Comparison of ENCODE assay signal across 1 cellular context in the genomic region with DNA sequence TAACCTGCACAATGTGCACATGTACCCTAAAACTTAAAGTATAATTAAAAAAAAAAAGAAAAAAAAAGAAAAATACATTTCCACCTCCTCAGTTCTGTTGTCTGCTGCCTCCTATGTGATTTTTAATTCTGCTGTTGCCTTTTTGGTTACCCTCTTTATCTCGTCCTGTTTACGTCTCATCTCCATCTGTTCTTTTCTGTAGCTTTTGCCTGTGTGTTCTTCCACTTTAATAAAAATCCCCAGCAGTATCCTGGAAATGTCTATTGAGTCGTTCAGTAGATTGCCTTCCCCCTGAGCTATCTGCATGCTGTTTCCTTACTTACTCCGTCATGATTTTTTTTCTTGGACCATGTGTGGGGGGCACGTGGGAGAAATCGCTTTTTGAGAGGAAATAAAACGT.
TF ChIP-seq lines count a peak whose summit lies in the region.

No MANE protein-coding gene starts in this region.

TF ChIP-seq in GM23338, 12 proteins besides CTCF, POLR2A, EP300 and RAD21 (continued from another document):
- TF ChIP-seq, protein P1, sequence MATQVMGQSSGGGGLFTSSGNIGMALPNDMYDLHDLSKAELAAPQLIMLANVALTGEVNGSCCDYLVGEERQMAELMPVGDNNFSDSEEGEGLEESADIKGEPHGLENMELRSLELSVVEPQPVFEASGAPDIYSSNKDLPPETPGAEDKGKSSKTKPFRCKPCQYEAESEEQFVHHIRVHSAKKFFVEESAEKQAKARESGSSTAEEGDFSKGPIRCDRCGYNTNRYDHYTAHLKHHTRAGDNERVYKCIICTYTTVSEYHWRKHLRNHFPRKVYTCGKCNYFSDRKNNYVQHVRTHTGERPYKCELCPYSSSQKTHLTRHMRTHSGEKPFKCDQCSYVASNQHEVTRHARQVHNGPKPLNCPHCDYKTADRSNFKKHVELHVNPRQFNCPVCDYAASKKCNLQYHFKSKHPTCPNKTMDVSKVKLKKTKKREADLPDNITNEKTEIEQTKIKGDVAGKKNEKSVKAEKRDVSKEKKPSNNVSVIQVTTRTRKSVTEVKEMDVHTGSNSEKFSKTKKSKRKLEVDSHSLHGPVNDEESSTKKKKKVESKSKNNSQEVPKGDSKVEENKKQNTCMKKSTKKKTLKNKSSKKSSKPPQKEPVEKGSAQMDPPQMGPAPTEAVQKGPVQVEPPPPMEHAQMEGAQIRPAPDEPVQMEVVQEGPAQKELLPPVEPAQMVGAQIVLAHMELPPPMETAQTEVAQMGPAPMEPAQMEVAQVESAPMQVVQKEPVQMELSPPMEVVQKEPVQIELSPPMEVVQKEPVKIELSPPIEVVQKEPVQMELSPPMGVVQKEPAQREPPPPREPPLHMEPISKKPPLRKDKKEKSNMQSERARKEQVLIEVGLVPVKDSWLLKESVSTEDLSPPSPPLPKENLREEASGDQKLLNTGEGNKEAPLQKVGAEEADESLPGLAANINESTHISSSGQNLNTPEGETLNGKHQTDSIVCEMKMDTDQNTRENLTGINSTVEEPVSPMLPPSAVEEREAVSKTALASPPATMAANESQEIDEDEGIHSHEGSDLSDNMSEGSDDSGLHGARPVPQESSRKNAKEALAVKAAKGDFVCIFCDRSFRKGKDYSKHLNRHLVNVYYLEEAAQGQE (IDR thresholded peaks at IDR 0.05; ENCODE audit: unreplicated experiment): no peak
- TF ChIP-seq ZNF331 (CRISPR knock-in tag; IDR thresholded peaks at IDR 0.05; ENCODE audit: low read depth): no peak
- no peak for TF ChIP-seq CREB1 (CRISPR knock-in tag; IDR thresholded peaks at IDR 0.05; ENCODE audit: low read depth)
- TF ChIP-seq STAT1 (IDR thresholded peaks at IDR 0.05; ENCODE audit: unreplicated experiment): no peak
- TF ChIP-seq ZNF114 (CRISPR knock-in tag; IDR thresholded peaks at IDR 0.05): no peak
TF ChIP-seq in GM23338: peak in this region for 0.
